In genomic region chr5:69509212-69509611, GRCh38 we compare ENCODE assay signal across 1 cellular context.
TF ChIP-seq lines count a peak whose summit lies in the region.

No MANE protein-coding gene starts in this region.

TF ChIP-seq in HEK293, 187 proteins besides CTCF, POLR2A, EP300 and RAD21 (continued from another document):
- TF ChIP-seq BCL11B (tag by site-specific recombination; IDR thresholded peaks at IDR 0.05; ENCODE audit: low read depth) (no peak), ZNF624 (tag by site-specific recombination; IDR thresholded peaks at IDR 0.05) (no peak), REST (tag by site-specific recombination; IDR thresholded peaks at IDR 0.05) (no peak), ZNF112 (tag by site-specific recombination; IDR thresholded peaks at IDR 0.05) (no peak), ZNF548 (tag by site-specific recombination; IDR thresholded peaks at IDR 0.05) (no peak), KLF17 (tag by site-specific recombination; IDR thresholded peaks at IDR 0.05) (no peak), ZEB2 (tag by site-specific recombination; IDR thresholded peaks at IDR 0.05) (no peak), HOXD13 (CRISPR knock-in tag; IDR thresholded peaks at IDR 0.05; ENCODE audit: borderline replicate concordance) (no peak), ZNF423 (tag by site-specific recombination; IDR thresholded peaks at IDR 0.05) (no peak), IKZF3 (tag by site-specific recombination; IDR thresholded peaks at IDR 0.05) (no peak), ZSCAN5A (tag by site-specific recombination; IDR thresholded peaks at IDR 0.05) (no peak)
TF ChIP-seq in HEK293: peak in this region for 0.
